27 cellular contexts compared by ENCODE assay signal in the genomic region with DNA sequence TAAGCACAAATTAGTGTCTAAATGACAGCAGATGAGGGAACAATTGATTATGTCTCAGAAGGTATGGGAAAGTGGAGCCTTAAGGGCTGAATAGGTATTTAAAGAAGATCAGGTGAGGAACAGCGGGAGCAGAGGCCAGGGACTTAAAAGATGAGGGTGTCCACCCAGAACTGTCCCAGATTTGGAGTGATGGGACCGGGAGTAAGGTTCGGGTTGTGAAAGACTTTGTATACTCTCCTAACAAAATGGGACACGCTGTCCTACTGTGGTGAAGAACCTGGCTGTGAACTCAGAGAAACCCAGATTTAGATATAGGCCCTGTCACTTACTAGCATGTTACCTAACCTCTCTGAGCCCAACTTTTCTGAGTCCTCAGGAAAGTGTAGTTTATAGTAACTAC.
"Had no signal": no experiment of that assay in that cellular context is flagged by ENCODE, and none has a peak within 500 bp of the region (broad histone marks: within the 10 kb centered on the region; RNA-seq: fewer than 3 reads in every experiment).

No MANE protein-coding gene starts in this region.

- DNase-seq: activated B cell treated with CpG ODN at 0.5 μM for 24 hours; activated CD4-positive, alpha-beta T cell treated with anti-CD3 and anti-CD28 coated beads for 48 hours; activated CD4-positive, alpha-beta T cell treated with anti-CD3 and anti-CD28 coated beads, Interleukin-2, amount 50 U/mL, for 1 hour; activated CD4-positive, alpha-beta T cell treated with anti-CD3 and anti-CD28 coated beads, Interleukin-2, amount 50 U/mL, for 48 hours; activated CD8-positive, alpha-beta memory T cell treated with anti-CD3 and anti-CD28 coated beads for 24 hours; activated CD8-positive, alpha-beta T cell treated with anti-CD3 and anti-CD28 coated beads for 36 hours; activated effector memory CD4-positive, alpha-beta T cell treated with Interleukin-2 at 50 U/mL for 16 hours; activated gamma-delta T cell treated with Interleukin-2 at 50 U/mL for 16 hours; activated naive CD4-positive, alpha-beta T cell treated with anti-CD3 and anti-CD28 coated beads, Interleukin-2, amount 50 U/mL, for 16 hours; activated naive CD4-positive, alpha-beta T cell treated with Interleukin-2 at 50 U/mL for 16 hours; activated T-cell treated with anti-CD3 and anti-CD28 coated beads, Interleukin-2, amount 50 U/mL, for 4 hours; amniotic stem cell; anterior cingulate cortex; brain microvascular endothelial cell; caudate nucleus; cortex of kidney; dermis blood vessel endothelial cell; effector CD4-positive, alpha-beta T cell; effector memory CD8-positive, alpha-beta T cell; erythroblast; foreskin keratinocyte; T1000; WERI-Rb-1 had no signal

- H3K27ac ChIP-seq: brain microvascular endothelial cell, esophagus muscularis mucosa, foreskin keratinocyte, gastroesophageal sphincter, WERI-Rb-1 had no signal

- H3K36me3 ChIP-seq: brain microvascular endothelial cell, esophagus muscularis mucosa, gastroesophageal sphincter, WERI-Rb-1 had no signal

- H3K9me3 ChIP-seq: esophagus muscularis mucosa, gastroesophageal sphincter had no signal

- H3K4me3 ChIP-seq: esophagus muscularis mucosa, gastroesophageal sphincter had no signal

- H3K27me3 ChIP-seq: brain microvascular endothelial cell, esophagus muscularis mucosa, foreskin keratinocyte, gastroesophageal sphincter had no signal

- ATAC-seq: activated CD4-positive, CD25-positive, alpha-beta regulatory T cell treated with anti-CD3 and anti-CD28 coated beads, Interleukin-2, amount 50 U/mL, for 24 hours; activated CD8-positive, alpha-beta T cell treated with anti-CD3 and anti-CD28 coated beads for 36 hours; activated T-cell treated with anti-CD3 and anti-CD28 coated beads, Interleukin-2, amount 50 U/mL, for 4 hours; activated T-helper 17 cell treated with anti-CD3 and anti-CD28 coated beads, Interleukin-2, amount 50 U/mL, for 72 hours; effector memory CD8-positive, alpha-beta T cell; foreskin keratinocyte; gastroesophageal sphincter had no signal
